ENCODE assay signal across 10 cellular contexts in genomic region chr16:57147381-57148191, GRCh38. TPM values are rescaled to one million over a fixed set of nuclear protein-coding genes. Genes with fewer than 3 reads are reported as not detected.
DNase-seq lines count a peak whose midpoint lies in the region; ATAC-seq, FAIRE-seq and TF ChIP-seq lines count a peak whose summit lies in the region.
"Had no signal": no experiment of that assay in that cellular context is flagged by ENCODE, and none has a peak within 500 bp of the region (broad histone marks: within the 10 kb centered on the region; RNA-seq: fewer than 3 reads in every experiment).

No MANE protein-coding gene starts in this region.

- H3K36me3 ChIP-seq in right lobe of liver, result no peaks in the 10 kb centered on the region

- DNase-seq in Right ventricle myocardium superior (peak; percentile 54), cardiac septum (ENCODE audit: low spot score) (no peak), right lobe of liver (peak in 1 of 3 donors; percentile 44), urothelium cell line (ENCODE audit: low spot score) (no peak), 8988T (no peak), GOT3 (lab: John Stamatoyannopoulos, UW) (no peak), EL (no peak)
- no peak for DNase-seq in central memory CD8-positive, alpha-beta T cell (ENCODE audit: low spot score in 2 of 2)
- DNase-seq: HCEC 1CT; NK-92 treated with Interleukin-12 subunit alpha and Interleukin-12 subunit beta, amount 100 ng/mL, for 24 hours had no signal

- no peak for TF ChIP-seq CTCF in right lobe of liver (IDR thresholded peaks at IDR 0.05)

- H3K4me3 Mint-ChIP-seq in central memory CD8-positive, alpha-beta T cell, result no peak overlapping the region

- no peaks in the 10 kb centered on the region for H3K9me3 ChIP-seq in right lobe of liver

- no peak overlapping the region for H3K4me3 ChIP-seq in right lobe of liver

- no peak for TF ChIP-seq POLR2A in right lobe of liver (IDR thresholded peaks at IDR 0.05)

- H3K4me1 Mint-ChIP-seq in central memory CD8-positive, alpha-beta T cell, result peaks cover 23% of the 10 kb centered on the region

- H3K27me3 ChIP-seq in right lobe of liver, result no peaks in the 10 kb centered on the region

- H3K36me3 Mint-ChIP-seq in central memory CD8-positive, alpha-beta T cell (ENCODE audit: insufficient read depth), result peaks cover 17% of the 10 kb centered on the region

- H3K27me3 Mint-ChIP-seq in central memory CD8-positive, alpha-beta T cell, result no peaks in the 10 kb centered on the region

- 46% methylated on average over 14 of the region's 14 CpGs for WGBS in right lobe of liver (ENCODE audit: insufficient coverage, low coverage, low lambda C conversion rate, missing lambda C conversion rate)

- peak overlapping the region in 1 of 3 donors; percentile 16 for H3K27ac ChIP-seq in right lobe of liver

- no peaks in the 10 kb centered on the region for H3K9me3 Mint-ChIP-seq in central memory CD8-positive, alpha-beta T cell

- no peaks in the 10 kb centered on the region for H3K4me1 ChIP-seq in right lobe of liver

- H3K27ac Mint-ChIP-seq in central memory CD8-positive, alpha-beta T cell (ENCODE audit: low read depth), result peak overlapping the region; percentile 46

- peak; percentile 5 for FAIRE-seq in urothelium cell line (lab: Jason Lieb, UNC)

- intact Hi-C loops in Right ventricle myocardium superior (cut with DNase I), result no loop called here
- intact Hi-C loops in cardiac septum (cut with DNase I), result no loop called here
- intact Hi-C loops in right lobe of liver (cut with DNase I), result no loop called here

- ATAC-seq in Right ventricle myocardium superior (ENCODE audit: poor library complexity) (peak; percentile 24), right lobe of liver (peak; percentile 31 to 52 (median 41))
- no peak for ATAC-seq in central memory CD8-positive, alpha-beta T cell (replicated peaks; ENCODE audit: extremely low read depth, poor library complexity, severe bottlenecking)

RNA-seq across cellular contexts. Expression of gene PSME3IP1, which starts 38.3 kb away (rescaled TPM):
- total RNA-seq in Right ventricle myocardium superior (54.8 TPM), cardiac septum (58.1 TPM), right lobe of liver (10 to 100 TPM; 26.2 to 61.8 (median 34.5) TPM)

RNA-seq across cellular contexts. Expression of gene RSPRY1, which starts 38.5 kb away (rescaled TPM):
- total RNA-seq in Right ventricle myocardium superior (13.4 TPM), cardiac septum (17.1 TPM), right lobe of liver (10 to 100 TPM; 18.0 to 26.1 (median 22.9) TPM)

RNA-seq across cellular contexts. Expression of gene CPNE2, which starts 55.2 kb away (rescaled TPM):
- total RNA-seq in Right ventricle myocardium superior, result 13.3 TPM
- total RNA-seq in cardiac septum, result 9.6 TPM
- 10 to 100 TPM in 3 of 6 experiments, 1 to 10 TPM in 3; 4.0 to 10.9 (median 9.7) TPM for total RNA-seq in right lobe of liver
